ENCODE assay signal across 8 cellular contexts in genomic region chr5:96533371-96533770, GRCh38.
"Had no signal": no experiment of that assay in that cellular context is flagged by ENCODE, and none has a peak within 500 bp of the region (broad histone marks: within the 10 kb centered on the region; RNA-seq: fewer than 3 reads in every experiment).

No MANE protein-coding gene starts in this region.

- H3K4me3 ChIP-seq: GM12878 had no signal

- ATAC-seq: GM12878 had no signal

- FAIRE-seq: G401.6, GM12878, GM12891, GM12892, GM18507, GM19239 had no signal

- DNase-seq: GDM1, GF-D8 had no signal
